In the genomic region with DNA sequence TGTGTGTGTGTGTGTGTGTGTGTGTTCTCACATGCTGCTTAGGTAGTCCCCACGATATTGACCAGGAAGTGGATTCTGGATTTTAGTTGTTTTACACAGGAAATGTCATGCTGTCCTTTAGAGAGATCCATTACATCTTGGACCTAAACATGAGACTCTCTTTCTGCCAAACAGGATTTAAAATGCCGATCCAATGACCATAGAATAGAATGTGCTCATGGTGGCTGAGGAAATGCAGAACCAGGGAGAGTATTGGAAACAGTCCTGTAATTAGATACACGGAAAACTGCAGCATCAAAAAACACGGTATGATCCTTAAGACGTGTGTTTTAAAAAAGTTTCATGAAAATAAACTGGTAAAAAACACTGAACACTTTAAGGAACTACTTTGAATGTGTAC, we compare ENCODE assay signal across 10 cellular contexts.
"Had no signal": no experiment of that assay in that cellular context is flagged by ENCODE, and none has a peak within 500 bp of the region (broad histone marks: within the 10 kb centered on the region; RNA-seq: fewer than 3 reads in every experiment).

No MANE protein-coding gene starts in this region.

- H3K4me1 ChIP-seq: HAP-1 had no signal

- H3K27ac Mint-ChIP-seq: GM23338, H9, HFFc6 had no signal

- H3K27ac ChIP-seq: GM23248 had no signal

- DNase-seq: GM23248, GOT3, H7, H9, HCEC 1CT, HFFc6 had no signal

- H3K9ac ChIP-seq: GM23248 had no signal

- FAIRE-seq: H1, H54 had no signal

- H2AFZ ChIP-seq: GM23248, GM23338 had no signal

- H3K36me3 ChIP-seq: HAP-1 had no signal

- H3K4me2 ChIP-seq: GM23338 had no signal

- H3K4me3 Mint-ChIP-seq: GM23338, H9, HFFc6 had no signal

- H3K9me3 ChIP-seq: HAP-1 had no signal

- H3K4me1 Mint-ChIP-seq: GM23338, H9 had no signal

- H3K4me3 ChIP-seq: GM23248, GM23338, HAP-1 had no signal
